In the genomic region with DNA sequence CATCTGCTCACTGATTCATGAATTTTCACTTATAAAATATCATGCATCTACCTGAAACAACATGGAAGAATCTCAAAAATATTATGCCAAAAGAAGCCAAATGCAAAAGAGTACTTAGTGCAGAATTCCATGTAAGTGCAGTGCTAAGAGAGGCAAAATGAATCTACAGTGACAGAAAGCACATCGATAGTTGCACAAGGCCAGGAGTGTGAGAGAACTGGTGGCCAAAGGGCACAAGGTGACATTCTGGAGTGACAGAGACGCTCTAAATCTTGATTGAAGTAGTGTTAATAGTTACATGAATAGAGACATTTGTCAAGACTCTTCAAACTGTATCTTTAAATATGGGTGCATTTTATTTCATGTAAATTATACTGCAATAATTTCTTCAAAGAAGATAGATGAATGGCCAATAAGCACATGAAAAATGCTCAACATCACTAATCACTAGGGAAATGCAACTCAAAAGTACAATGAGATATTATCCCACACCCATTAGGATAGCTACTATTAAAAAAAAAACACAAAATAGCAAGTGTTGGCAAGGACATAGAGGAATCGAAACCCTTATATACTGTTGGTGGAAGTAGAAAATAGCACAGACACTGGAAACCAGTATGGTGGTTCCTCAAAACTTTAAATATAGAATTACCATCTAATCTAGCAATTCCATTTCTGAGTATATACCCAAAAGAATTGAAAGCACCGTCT, we compare ENCODE assay signal across 1 cellular context.
TF ChIP-seq lines count a peak whose summit lies in the region.

No MANE protein-coding gene starts in this region.

TF ChIP-seq in GM23338, 12 proteins besides CTCF, POLR2A, EP300 and RAD21 (continued from another document):
- TF ChIP-seq STAT1 (IDR thresholded peaks at IDR 0.05; ENCODE audit: unreplicated experiment) (no peak), EZH2 (IDR thresholded peaks at IDR 0.05; ENCODE audit: low read depth, unreplicated experiment) (no peak), EZH2phosphoT487 (IDR thresholded peaks at IDR 0.05; ENCODE audit: unreplicated experiment) (no peak), JUNB (IDR thresholded peaks at IDR 0.05; ENCODE audit: unreplicated experiment) (no peak)
- TF ChIP-seq, protein P1, sequence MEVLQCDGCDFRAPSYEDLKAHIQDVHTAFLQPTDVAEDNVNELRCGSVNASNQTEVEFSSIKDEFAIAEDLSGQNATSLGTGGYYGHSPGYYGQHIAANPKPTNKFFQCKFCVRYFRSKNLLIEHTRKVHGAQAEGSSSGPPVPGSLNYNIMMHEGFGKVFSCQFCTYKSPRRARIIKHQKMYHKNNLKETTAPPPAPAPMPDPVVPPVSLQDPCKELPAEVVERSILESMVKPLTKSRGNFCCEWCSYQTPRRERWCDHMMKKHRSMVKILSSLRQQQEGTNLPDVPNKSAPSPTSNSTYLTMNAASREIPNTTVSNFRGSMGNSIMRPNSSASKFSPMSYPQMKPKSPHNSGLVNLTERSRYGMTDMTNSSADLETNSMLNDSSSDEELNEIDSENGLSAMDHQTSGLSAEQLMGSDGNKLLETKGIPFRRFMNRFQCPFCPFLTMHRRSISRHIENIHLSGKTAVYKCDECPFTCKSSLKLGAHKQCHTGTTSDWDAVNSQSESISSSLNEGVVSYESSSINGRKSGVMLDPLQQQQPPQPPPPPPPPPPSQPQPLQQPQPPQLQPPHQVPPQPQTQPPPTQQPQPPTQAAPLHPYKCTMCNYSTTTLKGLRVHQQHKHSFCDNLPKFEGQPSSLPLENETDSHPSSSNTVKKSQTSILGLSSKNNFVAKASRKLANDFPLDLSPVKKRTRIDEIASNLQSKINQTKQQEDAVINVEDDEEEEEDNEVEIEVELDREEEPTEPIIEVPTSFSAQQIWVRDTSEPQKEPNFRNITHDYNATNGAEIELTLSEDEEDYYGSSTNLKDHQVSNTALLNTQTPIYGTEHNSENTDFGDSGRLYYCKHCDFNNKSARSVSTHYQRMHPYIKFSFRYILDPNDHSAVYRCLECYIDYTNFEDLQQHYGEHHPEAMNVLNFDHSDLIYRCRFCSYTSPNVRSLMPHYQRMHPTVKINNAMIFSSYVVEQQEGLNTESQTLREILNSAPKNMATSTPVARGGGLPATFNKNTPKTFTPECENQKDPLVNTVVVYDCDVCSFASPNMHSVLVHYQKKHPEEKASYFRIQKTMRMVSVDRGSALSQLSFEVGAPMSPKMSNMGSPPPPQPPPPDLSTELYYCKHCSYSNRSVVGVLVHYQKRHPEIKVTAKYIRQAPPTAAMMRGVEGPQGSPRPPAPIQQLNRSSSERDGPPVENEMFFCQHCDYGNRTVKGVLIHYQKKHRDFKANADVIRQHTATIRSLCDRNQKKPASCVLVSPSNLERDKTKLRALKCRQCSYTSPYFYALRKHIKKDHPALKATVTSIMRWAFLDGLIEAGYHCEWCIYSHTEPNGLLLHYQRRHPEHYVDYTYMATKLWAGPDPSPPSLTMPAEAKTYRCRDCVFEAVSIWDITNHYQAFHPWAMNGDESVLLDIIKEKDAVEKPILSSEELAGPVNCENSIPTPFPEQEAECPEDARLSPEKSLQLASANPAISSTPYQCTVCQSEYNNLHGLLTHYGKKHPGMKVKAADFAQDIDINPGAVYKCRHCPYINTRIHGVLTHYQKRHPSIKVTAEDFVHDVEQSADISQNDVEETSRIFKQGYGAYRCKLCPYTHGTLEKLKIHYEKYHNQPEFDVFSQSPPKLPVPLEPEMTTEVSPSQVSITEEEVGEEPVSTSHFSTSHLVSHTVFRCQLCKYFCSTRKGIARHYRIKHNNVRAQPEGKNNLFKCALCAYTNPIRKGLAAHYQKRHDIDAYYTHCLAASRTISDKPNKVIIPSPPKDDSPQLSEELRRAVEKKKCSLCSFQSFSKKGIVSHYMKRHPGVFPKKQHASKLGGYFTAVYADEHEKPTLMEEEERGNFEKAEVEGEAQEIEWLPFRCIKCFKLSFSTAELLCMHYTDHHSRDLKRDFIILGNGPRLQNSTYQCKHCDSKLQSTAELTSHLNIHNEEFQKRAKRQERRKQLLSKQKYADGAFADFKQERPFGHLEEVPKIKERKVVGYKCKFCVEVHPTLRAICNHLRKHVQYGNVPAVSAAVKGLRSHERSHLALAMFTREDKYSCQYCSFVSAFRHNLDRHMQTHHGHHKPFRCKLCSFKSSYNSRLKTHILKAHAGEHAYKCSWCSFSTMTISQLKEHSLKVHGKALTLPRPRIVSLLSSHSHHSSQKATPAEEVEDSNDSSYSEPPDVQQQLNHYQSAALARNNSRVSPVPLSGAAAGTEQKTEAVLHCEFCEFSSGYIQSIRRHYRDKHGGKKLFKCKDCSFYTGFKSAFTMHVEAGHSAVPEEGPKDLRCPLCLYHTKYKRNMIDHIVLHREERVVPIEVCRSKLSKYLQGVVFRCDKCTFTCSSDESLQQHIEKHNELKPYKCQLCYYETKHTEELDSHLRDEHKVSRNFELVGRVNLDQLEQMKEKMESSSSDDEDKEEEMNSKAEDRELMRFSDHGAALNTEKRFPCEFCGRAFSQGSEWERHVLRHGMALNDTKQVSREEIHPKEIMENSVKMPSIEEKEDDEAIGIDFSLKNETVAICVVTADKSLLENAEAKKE (CRISPR knock-in tag; IDR thresholded peaks at IDR 0.05) = no peak
